In the genomic region with DNA sequence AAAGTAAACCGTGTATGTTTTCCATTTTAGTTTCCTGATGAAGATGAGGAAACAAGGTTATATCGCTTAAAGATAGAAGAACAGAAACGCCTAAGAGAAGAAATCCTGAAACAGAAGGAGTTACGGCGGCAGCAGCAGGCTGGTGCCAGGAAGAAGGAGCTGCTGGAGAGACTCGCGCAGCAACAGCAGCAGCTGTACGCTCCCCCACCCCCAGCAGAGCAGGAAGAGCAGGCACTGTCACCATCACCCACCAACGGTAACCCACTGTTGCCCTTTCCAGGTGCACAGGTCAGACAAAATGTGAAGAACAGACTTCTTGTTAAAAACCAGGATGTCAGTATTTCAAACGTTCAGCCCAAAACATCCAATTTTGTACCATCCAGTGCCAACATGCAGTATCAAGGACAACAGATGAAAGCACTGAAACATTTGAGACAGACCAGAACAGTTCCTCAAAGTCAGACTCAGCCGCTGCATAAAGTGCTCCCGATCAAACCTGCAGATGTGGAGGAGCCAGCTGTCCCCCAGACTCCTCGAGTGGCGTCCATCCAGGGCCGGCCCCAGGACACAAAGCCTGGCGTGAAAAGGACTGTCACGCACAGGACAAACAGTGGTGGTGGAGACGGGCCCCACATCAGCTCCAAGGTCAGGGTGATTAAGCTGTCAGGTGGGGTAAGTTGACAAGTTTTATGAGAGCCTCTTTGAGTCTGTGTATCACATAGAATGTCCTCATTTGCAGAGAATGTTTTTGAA, we compare ENCODE assay signal across 1 cellular context.
TF ChIP-seq lines count a peak whose summit lies in the region.

No MANE protein-coding gene starts in this region.

TF ChIP-seq in GM12878, 131 proteins besides CTCF, POLR2A, EP300 and RAD21:
- TF ChIP-seq RB1 (IDR thresholded peaks at IDR 0.05; ENCODE audit: borderline replicate concordance) (no peak), HDAC6 (IDR thresholded peaks at IDR 0.05; ENCODE audit: unreplicated experiment) (no peak)
TF ChIP-seq in GM12878: peak in this region for 0.
